ENCODE assay signal across 19 cellular contexts in genomic region chr5:94782376-94782775, GRCh38.
"Had no signal": no experiment of that assay in that cellular context is flagged by ENCODE, and none has a peak within 500 bp of the region (broad histone marks: within the 10 kb centered on the region; RNA-seq: fewer than 3 reads in every experiment).

No MANE protein-coding gene starts in this region.

- H3K9me3 Mint-ChIP-seq: dendritic cell treated with granulocyte-macrophage colony-stimulating factor and Interleukin-4, amounts not matched to agents 40 ng/mL and 50 ng/mL, for 4 days; effector memory CD8-positive, alpha-beta T cell; naive thymus-derived CD8-positive, alpha-beta T cell; neural crest cell; stimulated activated naive B cell treated with anti-CD40 and anti-IgM and Interleukin-4, amounts not matched to agents 10 μg/mL and 1 μg/mL and 100 μg/mL, for 72 hours; stimulated activated naive CD8-positive, alpha-beta T cell treated with anti-CD3 and anti-CD28 coated beads, Interleukin-15, amount 100 ng/mL, for 72 hours had no signal

- H3K27ac Mint-ChIP-seq: dendritic cell treated with granulocyte-macrophage colony-stimulating factor and Interleukin-4, amounts not matched to agents 40 ng/mL and 50 ng/mL, for 4 days; effector memory CD8-positive, alpha-beta T cell; naive thymus-derived CD8-positive, alpha-beta T cell; stimulated activated naive B cell treated with anti-CD40 and anti-IgM and Interleukin-4, amounts not matched to agents 10 μg/mL and 1 μg/mL and 100 μg/mL, for 72 hours; stimulated activated naive CD8-positive, alpha-beta T cell treated with anti-CD3 and anti-CD28 coated beads, Interleukin-15, amount 100 ng/mL, for 72 hours had no signal

- H3K36me3 Mint-ChIP-seq: naive thymus-derived CD8-positive, alpha-beta T cell; stimulated activated naive B cell treated with anti-CD40 and anti-IgM and Interleukin-4, amounts not matched to agents 10 μg/mL and 1 μg/mL and 100 μg/mL, for 72 hours had no signal

- H3K27me3 Mint-ChIP-seq: dendritic cell treated with granulocyte-macrophage colony-stimulating factor and Interleukin-4, amounts not matched to agents 40 ng/mL and 50 ng/mL, for 4 days; stimulated activated naive B cell treated with anti-CD40 and anti-IgM and Interleukin-4, amounts not matched to agents 10 μg/mL and 1 μg/mL and 100 μg/mL, for 72 hours had no signal

- H3K4me1 Mint-ChIP-seq: naive thymus-derived CD8-positive, alpha-beta T cell; stimulated activated naive B cell treated with anti-CD40 and anti-IgM and Interleukin-4, amounts not matched to agents 10 μg/mL and 1 μg/mL and 100 μg/mL, for 72 hours; stimulated activated naive CD8-positive, alpha-beta T cell treated with anti-CD3 and anti-CD28 coated beads, Interleukin-15, amount 100 ng/mL, for 72 hours had no signal

- DNase-seq: effector memory CD8-positive, alpha-beta T cell; gastrocnemius medialis; heart right ventricle; hypothalamus; kidney glomerular epithelial cell; mammary epithelial cell; mucosa of descending colon; naive thymus-derived CD8-positive, alpha-beta T cell; posterior cingulate gyrus; spleen; stimulated activated CD4-positive, alpha-beta T cell treated with anti-CD3 and anti-CD28 coated beads, Interleukin-15, amount 100 ng/mL, for 24 hours; stimulated activated CD4-positive, alpha-beta T cell treated with anti-CD3 and anti-CD28 coated beads, Interleukin-1b, Interleukin-23, amount 100 ng/mL, for 48 hours; stimulated activated CD4-positive, alpha-beta T cell treated with anti-CD3 and anti-CD28 coated beads, Interleukin-4, amount 100 ng/mL, for 24 hours; stimulated activated naive B cell treated with anti-CD40 and anti-IgM and Interleukin-4, amounts not matched to agents 10 μg/mL and 1 μg/mL and 100 μg/mL, for 72 hours; stimulated activated naive CD8-positive, alpha-beta T cell treated with anti-CD3 and anti-CD28 coated beads, Interleukin-15, amount 100 ng/mL, for 72 hours; testis; transverse colon had no signal

- H3K4me3 Mint-ChIP-seq: dendritic cell treated with granulocyte-macrophage colony-stimulating factor and Interleukin-4, amounts not matched to agents 40 ng/mL and 50 ng/mL, for 4 days; effector memory CD8-positive, alpha-beta T cell; naive thymus-derived CD8-positive, alpha-beta T cell; neural crest cell; stimulated activated naive B cell treated with anti-CD40 and anti-IgM and Interleukin-4, amounts not matched to agents 10 μg/mL and 1 μg/mL and 100 μg/mL, for 72 hours; stimulated activated naive CD8-positive, alpha-beta T cell treated with anti-CD3 and anti-CD28 coated beads, Interleukin-15, amount 100 ng/mL, for 72 hours had no signal
